Comparison of ENCODE assay signal across 1 cellular context in the genomic region with DNA sequence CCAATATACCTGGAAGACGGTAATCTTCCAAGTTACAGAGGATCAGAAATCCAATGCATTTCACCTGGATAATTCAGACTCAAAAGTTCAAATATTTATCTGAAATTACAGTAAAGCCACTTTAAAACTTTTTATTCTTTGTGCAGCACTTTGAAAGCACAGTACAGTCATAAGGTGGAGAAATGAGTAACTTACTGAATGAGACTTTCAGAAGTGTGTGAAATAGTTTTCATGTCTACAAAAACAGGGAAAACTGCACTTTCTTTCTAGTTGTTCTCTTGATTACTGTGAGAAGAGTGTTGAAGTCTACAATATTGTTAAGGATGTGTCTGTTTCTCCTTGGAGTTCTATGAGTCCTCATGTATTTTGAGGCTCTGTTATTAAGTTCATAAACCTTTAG.
TF ChIP-seq lines count a peak whose summit lies in the region.

No MANE protein-coding gene starts in this region.

TF ChIP-seq in SK-N-SH, 30 proteins besides CTCF, POLR2A, EP300 and RAD21 (continued from another document):
- TF ChIP-seq, protein P1, sequence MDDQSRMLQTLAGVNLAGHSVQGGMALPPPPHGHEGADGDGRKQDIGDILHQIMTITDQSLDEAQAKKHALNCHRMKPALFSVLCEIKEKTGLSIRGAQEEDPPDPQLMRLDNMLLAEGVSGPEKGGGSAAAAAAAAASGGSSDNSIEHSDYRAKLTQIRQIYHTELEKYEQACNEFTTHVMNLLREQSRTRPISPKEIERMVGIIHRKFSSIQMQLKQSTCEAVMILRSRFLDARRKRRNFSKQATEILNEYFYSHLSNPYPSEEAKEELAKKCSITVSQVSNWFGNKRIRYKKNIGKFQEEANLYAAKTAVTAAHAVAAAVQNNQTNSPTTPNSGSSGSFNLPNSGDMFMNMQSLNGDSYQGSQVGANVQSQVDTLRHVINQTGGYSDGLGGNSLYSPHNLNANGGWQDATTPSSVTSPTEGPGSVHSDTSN (IDR thresholded peaks at IDR 0.05), result no peak
